ENCODE assay signal across 1 cellular context in the genomic region with DNA sequence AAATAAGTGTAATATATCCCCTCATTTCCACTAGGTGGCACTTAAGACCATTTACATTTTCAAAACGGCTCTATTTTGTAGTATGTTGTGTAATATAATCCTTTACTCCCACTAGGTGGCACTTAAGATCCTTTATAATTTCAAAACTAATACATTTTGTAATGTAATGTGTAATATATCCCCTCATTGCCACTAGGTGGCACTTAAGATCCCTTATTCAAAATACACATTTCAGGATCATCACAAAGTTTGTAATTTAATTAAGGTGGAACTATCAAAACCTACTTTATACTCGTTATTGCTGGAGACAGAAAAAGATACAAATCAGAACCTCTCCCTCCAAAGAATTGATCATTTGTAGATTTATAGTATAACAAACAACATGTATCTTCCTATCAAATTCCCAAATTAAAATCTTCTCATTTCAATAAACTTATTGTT.
TF ChIP-seq lines count a peak whose summit lies in the region.

No MANE protein-coding gene starts in this region.

TF ChIP-seq in K562, 482 proteins besides CTCF, POLR2A, EP300 and RAD21 (continued from another document):
- TF ChIP-seq, protein P1, sequence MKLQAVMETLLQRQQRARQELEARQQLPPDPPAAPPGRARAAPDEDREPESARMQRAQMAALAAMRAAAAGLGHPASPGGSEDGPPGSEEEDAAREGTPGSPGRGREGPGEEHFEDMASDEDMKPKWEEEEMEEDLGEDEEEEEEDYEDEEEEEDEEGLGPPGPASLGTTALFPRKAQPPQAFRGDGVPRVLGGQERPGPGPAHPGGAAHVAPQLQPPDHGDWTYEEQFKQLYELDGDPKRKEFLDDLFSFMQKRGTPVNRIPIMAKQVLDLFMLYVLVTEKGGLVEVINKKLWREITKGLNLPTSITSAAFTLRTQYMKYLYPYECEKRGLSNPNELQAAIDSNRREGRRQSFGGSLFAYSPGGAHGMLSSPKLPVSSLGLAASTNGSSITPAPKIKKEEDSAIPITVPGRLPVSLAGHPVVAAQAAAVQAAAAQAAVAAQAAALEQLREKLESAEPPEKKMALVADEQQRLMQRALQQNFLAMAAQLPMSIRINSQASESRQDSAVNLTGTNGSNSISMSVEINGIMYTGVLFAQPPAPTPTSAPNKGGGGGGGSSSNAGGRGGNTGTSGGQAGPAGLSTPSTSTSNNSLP (IDR thresholded peaks at IDR 0.05; ENCODE audit: borderline replicate concordance, low read depth, low read length): peak; percentile 99
- TF ChIP-seq, protein P2, sequence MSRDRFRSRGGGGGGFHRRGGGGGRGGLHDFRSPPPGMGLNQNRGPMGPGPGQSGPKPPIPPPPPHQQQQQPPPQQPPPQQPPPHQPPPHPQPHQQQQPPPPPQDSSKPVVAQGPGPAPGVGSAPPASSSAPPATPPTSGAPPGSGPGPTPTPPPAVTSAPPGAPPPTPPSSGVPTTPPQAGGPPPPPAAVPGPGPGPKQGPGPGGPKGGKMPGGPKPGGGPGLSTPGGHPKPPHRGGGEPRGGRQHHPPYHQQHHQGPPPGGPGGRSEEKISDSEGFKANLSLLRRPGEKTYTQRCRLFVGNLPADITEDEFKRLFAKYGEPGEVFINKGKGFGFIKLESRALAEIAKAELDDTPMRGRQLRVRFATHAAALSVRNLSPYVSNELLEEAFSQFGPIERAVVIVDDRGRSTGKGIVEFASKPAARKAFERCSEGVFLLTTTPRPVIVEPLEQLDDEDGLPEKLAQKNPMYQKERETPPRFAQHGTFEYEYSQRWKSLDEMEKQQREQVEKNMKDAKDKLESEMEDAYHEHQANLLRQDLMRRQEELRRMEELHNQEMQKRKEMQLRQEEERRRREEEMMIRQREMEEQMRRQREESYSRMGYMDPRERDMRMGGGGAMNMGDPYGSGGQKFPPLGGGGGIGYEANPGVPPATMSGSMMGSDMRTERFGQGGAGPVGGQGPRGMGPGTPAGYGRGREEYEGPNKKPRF (IDR thresholded peaks at IDR 0.05; ENCODE audit: low read depth, low read length): no peak
- TF ChIP-seq SIRT6 (IDR thresholded peaks at IDR 0.05; ENCODE audit: low read depth, low read length) (no peak), JUND (IDR thresholded peaks at IDR 0.05; ENCODE audit: borderline replicate concordance, low read depth, low read length) (peak; percentile 5; the same call in 1 of the 2 replicates), JUND (tag; IDR thresholded peaks at IDR 0.05; ENCODE audit: borderline replicate concordance, low read depth, low read length) (no peak), CEBPB (tag; IDR thresholded peaks at IDR 0.05) (peak; percentile 97), ARNT (IDR thresholded peaks at IDR 0.05) (0 out of 4 replicates have a peak, but pooled peaks of 1 of the 2 experiments have one; percentile 26), MIER1 (IDR thresholded peaks at IDR 0.05; ENCODE audit: low read depth) (no peak), POLR2B (IDR thresholded peaks at IDR 0.05; ENCODE audit: low read depth, partially characterized antibody) (no peak)
- TF ChIP-seq, protein P3, sequence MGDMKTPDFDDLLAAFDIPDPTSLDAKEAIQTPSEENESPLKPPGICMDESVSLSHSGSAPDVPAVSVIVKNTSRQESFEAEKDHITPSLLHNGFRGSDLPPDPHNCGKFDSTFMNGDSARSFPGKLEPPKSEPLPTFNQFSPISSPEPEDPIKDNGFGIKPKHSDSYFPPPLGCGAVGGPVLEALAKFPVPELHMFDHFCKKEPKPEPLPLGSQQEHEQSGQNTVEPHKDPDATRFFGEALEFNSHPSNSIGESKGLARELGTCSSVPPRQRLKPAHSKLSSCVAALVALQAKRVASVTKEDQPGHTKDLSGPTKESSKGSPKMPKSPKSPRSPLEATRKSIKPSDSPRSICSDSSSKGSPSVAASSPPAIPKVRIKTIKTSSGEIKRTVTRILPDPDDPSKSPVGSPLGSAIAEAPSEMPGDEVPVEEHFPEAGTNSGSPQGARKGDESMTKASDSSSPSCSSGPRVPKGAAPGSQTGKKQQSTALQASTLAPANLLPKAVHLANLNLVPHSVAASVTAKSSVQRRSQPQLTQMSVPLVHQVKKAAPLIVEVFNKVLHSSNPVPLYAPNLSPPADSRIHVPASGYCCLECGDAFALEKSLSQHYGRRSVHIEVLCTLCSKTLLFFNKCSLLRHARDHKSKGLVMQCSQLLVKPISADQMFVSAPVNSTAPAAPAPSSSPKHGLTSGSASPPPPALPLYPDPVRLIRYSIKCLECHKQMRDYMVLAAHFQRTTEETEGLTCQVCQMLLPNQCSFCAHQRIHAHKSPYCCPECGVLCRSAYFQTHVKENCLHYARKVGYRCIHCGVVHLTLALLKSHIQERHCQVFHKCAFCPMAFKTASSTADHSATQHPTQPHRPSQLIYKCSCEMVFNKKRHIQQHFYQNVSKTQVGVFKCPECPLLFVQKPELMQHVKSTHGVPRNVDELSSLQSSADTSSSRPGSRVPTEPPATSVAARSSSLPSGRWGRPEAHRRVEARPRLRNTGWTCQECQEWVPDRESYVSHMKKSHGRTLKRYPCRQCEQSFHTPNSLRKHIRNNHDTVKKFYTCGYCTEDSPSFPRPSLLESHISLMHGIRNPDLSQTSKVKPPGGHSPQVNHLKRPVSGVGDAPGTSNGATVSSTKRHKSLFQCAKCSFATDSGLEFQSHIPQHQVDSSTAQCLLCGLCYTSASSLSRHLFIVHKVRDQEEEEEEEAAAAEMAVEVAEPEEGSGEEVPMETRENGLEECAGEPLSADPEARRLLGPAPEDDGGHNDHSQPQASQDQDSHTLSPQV (IDR thresholded peaks at IDR 0.05): peak; percentile 48; the same call in 1 of the 2 replicates
